9 cellular contexts compared by ENCODE assay signal in genomic region chr6:80203283-80203682, GRCh38.
"Had no signal": no experiment of that assay in that cellular context is flagged by ENCODE, and none has a peak within 500 bp of the region (broad histone marks: within the 10 kb centered on the region; RNA-seq: fewer than 3 reads in every experiment).

No MANE protein-coding gene starts in this region.

- H2AFZ ChIP-seq: GM23248 had no signal

- H3K4me1 ChIP-seq: HAP-1 had no signal

- DNase-seq: GM23248, GOT3, H7, HFFc6, IMR-90 had no signal

- H3K9me3 ChIP-seq: HAP-1 had no signal

- H3K9ac ChIP-seq: GM23248 had no signal

- ATAC-seq: HCT116, K562 had no signal

- H3K4me3 ChIP-seq: GM23248, HAP-1, K562 had no signal

- H3K36me3 ChIP-seq: HAP-1 had no signal

- FAIRE-seq: HTR-8/SVneo, K562 had no signal

- H3K27ac ChIP-seq: GM23248 had no signal
